Comparison of ENCODE assay signal across 12 cellular contexts in the genomic region with DNA sequence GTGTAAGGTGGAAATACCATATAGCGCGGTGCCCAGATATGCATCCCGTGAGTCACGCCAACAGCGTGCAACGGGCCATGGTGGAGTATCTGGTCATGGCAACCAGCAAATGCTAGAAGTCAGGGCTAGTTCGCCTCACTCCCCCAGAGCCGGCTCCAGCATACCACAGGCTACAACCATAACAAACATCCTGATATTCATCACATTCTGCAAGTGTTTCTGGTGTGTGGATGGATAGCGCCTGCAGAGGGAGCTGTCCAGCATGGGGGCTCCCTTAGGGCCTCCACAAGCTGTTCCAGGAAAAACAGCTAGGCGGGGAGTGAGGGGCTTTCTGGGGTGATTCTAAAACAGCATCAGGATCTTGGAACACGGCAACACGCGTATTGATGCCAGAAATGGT. TPM values are rescaled to one million over a fixed set of nuclear protein-coding genes. Genes with fewer than 3 reads are reported as not detected.
DNase-seq lines count a peak whose midpoint lies in the region; ATAC-seq and TF ChIP-seq lines count a peak whose summit lies in the region.
"Had no signal": no experiment of that assay in that cellular context is flagged by ENCODE, and none has a peak within 500 bp of the region (broad histone marks: within the 10 kb centered on the region; RNA-seq: fewer than 3 reads in every experiment).

No MANE protein-coding gene starts in this region.

- H3K23ac ChIP-seq in trophoblast cell (ENCODE audit: low read length): no peak overlapping the region

- no peak overlapping the region for H2BK5ac ChIP-seq in trophoblast cell (ENCODE audit: low read depth, low read length, poor library complexity)

- H3K79me2 ChIP-seq in DND-41 (ENCODE audit: insufficient read depth, low read length): no peaks in the 10 kb centered on the region
- peaks cover 23% of the 10 kb centered on the region for H3K79me2 ChIP-seq in trophoblast cell (ENCODE audit: control insufficient read depth, insufficient read depth, low read length, poor library complexity)

- H2BK120ac ChIP-seq in trophoblast cell (ENCODE audit: insufficient read depth, low read length, poor library complexity): no peak overlapping the region

- H3K4me1 ChIP-seq in DND-41 (ENCODE audit: insufficient read depth, low read length) (peaks cover under 1% of the 10 kb centered on the region; the same call in 1 of the 2 replicates), SJSA1 (replicated peaks) (peaks cover 82% of the 10 kb centered on the region), esophagus muscularis mucosa (peaks cover 73 to 93% (median 85%) of the 10 kb centered on the region in 4 donors), trophoblast cell (ENCODE audit: control insufficient read depth in 1 of 2, insufficient read depth in 2 of 2, low read length in 2 of 2) (peaks cover 45 to 60% of the 10 kb centered on the region in 2 experiments), esophagus squamous epithelium (peaks cover 0 to 66% (median 19%) of the 10 kb centered on the region in 3 donors)

- no peaks in the 10 kb centered on the region for H3K9me3 ChIP-seq in DND-41 (ENCODE audit: insufficient read depth, low read length, severe bottlenecking)
- no peaks in the 10 kb centered on the region for H3K9me3 ChIP-seq in SJSA1 (replicated peaks)
- no peaks in the 10 kb centered on the region for H3K9me3 ChIP-seq in esophagus muscularis mucosa
- peaks cover 2% of the 10 kb centered on the region for H3K9me3 ChIP-seq in trophoblast cell (ENCODE audit: insufficient read depth, low read depth, low read length)
- H3K9me3 ChIP-seq in esophagus squamous epithelium: no peaks in the 10 kb centered on the region
- H3K9me3 ChIP-seq: MG63 had no signal

- no peaks in the 10 kb centered on the region for H3K27me3 ChIP-seq in DND-41 (ENCODE audit: insufficient read depth, low read length, poor library complexity)
- no peaks in the 10 kb centered on the region for H3K27me3 ChIP-seq in SJSA1 (replicated peaks)
- no peaks in the 10 kb centered on the region for H3K27me3 ChIP-seq in esophagus muscularis mucosa
- no peaks in the 10 kb centered on the region for H3K27me3 ChIP-seq in trophoblast cell (ENCODE audit: insufficient read depth, low read length)
- no peaks in the 10 kb centered on the region for H3K27me3 ChIP-seq in esophagus squamous epithelium
- H3K27me3 ChIP-seq: MG63 had no signal

- no peak for ATAC-seq in DND-41 (ENCODE audit: insufficient read depth, low read depth)
- ATAC-seq in activated CD4-positive, CD25-positive, alpha-beta regulatory T cell treated with anti-CD3 and anti-CD28 coated beads, Interleukin-2, amount 50 U/mL, for 24 hours: no peak

- peaks cover 24% of the 10 kb centered on the region for H3K79me1 ChIP-seq in trophoblast cell (ENCODE audit: low read length)

- no peak for TF ChIP-seq POLR2A in esophagus muscularis mucosa (IDR thresholded peaks at IDR 0.05; ENCODE audit: low read depth)
- no peak for TF ChIP-seq POLR2A in esophagus squamous epithelium (IDR thresholded peaks at IDR 0.05)

- no peak overlapping the region for H4K8ac ChIP-seq in trophoblast cell (ENCODE audit: low read depth, low read length)

- no peak for DNase-seq in DND-41
- DNase-seq in SJSA1 (ENCODE audit: low read depth in 1 of 2, low spot score in 2 of 2): no peak
- DNase-seq in esophagus muscularis mucosa (ENCODE audit: extremely low spot score): no peak
- peak; percentile 72 to 82 for DNase-seq in trophoblast cell
- DNase-seq in glomerular visceral epithelial cell (ENCODE audit: extremely low spot score): no peak
- no peak for DNase-seq in OCI-M1 (lab: John Stamatoyannopoulos, UW)
- no peak for DNase-seq in esophagus squamous epithelium (lab: John Stamatoyannopoulos, UW)
- DNase-seq: activated T-cell treated with anti-CD3 and anti-CD28 coated beads, Interleukin-2, amount 50 U/mL, for 1 hour; head of caudate nucleus; MG63; NCI-H2171 treated with DMSO at 0.1 percent for 48 hours had no signal

- H3K4me3 ChIP-seq in DND-41 (ENCODE audit: low read depth in 1 of 2, low read length in 2 of 2): no peak overlapping the region
- no peak overlapping the region for H3K4me3 ChIP-seq in SJSA1
- no peak overlapping the region for H3K4me3 ChIP-seq in esophagus muscularis mucosa
- no peak overlapping the region for H3K4me3 ChIP-seq in trophoblast cell (ENCODE audit: low read depth, low read length)
- no peak overlapping the region for H3K4me3 ChIP-seq in esophagus squamous epithelium
- H3K4me3 ChIP-seq: MG63 had no signal

- H2BK12ac ChIP-seq in trophoblast cell (ENCODE audit: low read length): no peak overlapping the region

- H4K12ac ChIP-seq in trophoblast cell (ENCODE audit: low read depth, low read length): no peak overlapping the region

- no peak overlapping the region for H3K14ac ChIP-seq in trophoblast cell (ENCODE audit: low read length)

- H3K9ac ChIP-seq in DND-41 (ENCODE audit: low read depth, low read length): no peak overlapping the region
- H3K9ac ChIP-seq in trophoblast cell (ENCODE audit: low read length): no peak overlapping the region

- TF ChIP-seq EP300 in esophagus muscularis mucosa (IDR thresholded peaks at IDR 0.05): no peak

- no peaks in the 10 kb centered on the region for H3K36me3 ChIP-seq in DND-41 (ENCODE audit: insufficient read depth, low read length)
- peaks cover 37% of the 10 kb centered on the region for H3K36me3 ChIP-seq in SJSA1
- H3K36me3 ChIP-seq in esophagus muscularis mucosa: peaks cover 0 to 9% (median 0%) of the 10 kb centered on the region in 4 donors
- H3K36me3 ChIP-seq in trophoblast cell (ENCODE audit: control insufficient read depth in 1 of 2, insufficient read depth in 2 of 2, low read length in 2 of 2): peaks cover 7 to 13% of the 10 kb centered on the region in 2 experiments
- H3K36me3 ChIP-seq in esophagus squamous epithelium: no peaks in the 10 kb centered on the region

- H2AK5ac ChIP-seq in trophoblast cell (ENCODE audit: low read length): no peak overlapping the region

- peak; percentile 18 for TF ChIP-seq CTCF in DND-41 (IDR thresholded peaks at IDR 0.05; ENCODE audit: borderline replicate concordance, extremely low read depth, low read length, poor library complexity, severe bottlenecking)
- no peak for TF ChIP-seq CTCF in esophagus muscularis mucosa (IDR thresholded peaks at IDR 0.05)
- no peak for TF ChIP-seq CTCF in esophagus squamous epithelium (IDR thresholded peaks at IDR 0.05)

- no peak overlapping the region for H2AFZ ChIP-seq in DND-41 (ENCODE audit: low read depth, low read length)
- no peak overlapping the region for H2AFZ ChIP-seq in trophoblast cell (ENCODE audit: insufficient read depth, low read length, poor library complexity)

- no peak overlapping the region for H3K4me2 ChIP-seq in DND-41 (ENCODE audit: insufficient read depth, low read length)
- H3K4me2 ChIP-seq in trophoblast cell (ENCODE audit: low read length): no peak overlapping the region

- no peak overlapping the region for H3K27ac ChIP-seq in DND-41 (ENCODE audit: low read length)
- peak overlapping the region; percentile 17; the same call in 1 of the 2 replicates for H3K27ac ChIP-seq in SJSA1
- H3K27ac ChIP-seq in esophagus muscularis mucosa (replicated peaks in 1 of 4): peak overlapping the region in 3 of 4 donors; percentile 33 to 97 (median 53)
- H3K27ac ChIP-seq in trophoblast cell (ENCODE audit: low read depth, low read length): no peak overlapping the region
- H3K27ac ChIP-seq in esophagus squamous epithelium: peak overlapping the region in 1 of 4 donors; percentile 16

- intact Hi-C loops in esophagus muscularis mucosa (cut with DNase I) (no loop called here), esophagus squamous epithelium (cut with DNase I) (no loop called here)

- H3K4ac ChIP-seq in trophoblast cell (ENCODE audit: low read depth, low read length): peak overlapping the region; percentile 4

- no peak overlapping the region for H4K91ac ChIP-seq in trophoblast cell (ENCODE audit: low read depth, low read length)

- peak overlapping the region; percentile 46 for H3K18ac ChIP-seq in trophoblast cell (ENCODE audit: low read length)

- 0 out of 2 replicates have a peak, but pooled peaks cover 6% of the 10 kb centered on the region for H4K20me1 ChIP-seq in DND-41 (ENCODE audit: insufficient read depth, low read length)

- WGBS in esophagus muscularis mucosa: 90% methylated on average over 13 of the region's 13 CpGs
- no CpG with 5 or more reads among the region's 13 CpGs for WGBS in trophoblast cell (ENCODE audit: extremely low coverage, insufficient coverage, insufficient read length)
- WGBS in esophagus squamous epithelium, 2 donors: 88 to 95% methylated on average over 11 to 13 of the region's 13 CpGs

RNA-seq across cellular contexts. Expression of gene C1orf198, which starts 6.8 kb away (rescaled TPM):
- 94.1 and 156 TPM in 2 replicates for total RNA-seq in SJSA1 (2014; rRNA removed; shearing (Covaris generic))
- total RNA-seq in esophagus muscularis mucosa (100 to 1,000 TPM in 3 of 4 donors, 10 to 100 TPM in 1; 95.6 to 214 (median 140) TPM), esophagus squamous epithelium (10 to 100 TPM; 18.5 to 28.8 (median 21.6) TPM)
- 56.8 and 57.0 TPM in 2 replicates for polyA plus RNA-seq in trophoblast cell (2013)

Comparison
In these comparisons a context has a peak if more than half of its experiments do, and no peak if none do; other contexts are left out.
1. DNase-seq: peak in trophoblast cell (2 of 2); none in DND-41 (single experiment), SJSA1 (0 of 2), esophagus muscularis mucosa (single experiment), glomerular visceral epithelial cell (single experiment), OCI-M1 (single experiment) and esophagus squamous epithelium (single experiment).
2. H3K27ac ChIP-seq: peak in SJSA1 (single experiment) and esophagus muscularis mucosa (3 of 4); none in DND-41 (single experiment) and trophoblast cell (single experiment).